ENCODE assay signal across 15 cellular contexts in genomic region chr10:77321868-77322267, GRCh38.
"Had no signal": no experiment of that assay in that cellular context is flagged by ENCODE, and none has a peak within 500 bp of the region (broad histone marks: within the 10 kb centered on the region; RNA-seq: fewer than 3 reads in every experiment).

No MANE protein-coding gene starts in this region.

- H3K4me1 ChIP-seq: heart right ventricle, lower lobe of right lung, spleen had no signal

- H3K9me3 ChIP-seq: gastrocnemius medialis, heart right ventricle, lower lobe of right lung, psoas muscle, spleen had no signal

- H3K27me3 ChIP-seq: gastrocnemius medialis, spleen had no signal

- ATAC-seq: activated T-helper 17 cell treated with anti-CD3 and anti-CD28 coated beads, Interleukin-2, amount 50 U/mL, for 72 hours; gastrocnemius medialis; heart right ventricle; left colon; lower lobe of right lung; psoas muscle; sciatic nerve had no signal

- H3K27ac ChIP-seq: epithelial cell of prostate, gastrocnemius medialis, heart right ventricle, lower lobe of right lung, psoas muscle, spleen, VCaP had no signal

- DNase-seq: activated CD4-positive, alpha-beta T cell treated with anti-CD3 and anti-CD28 coated beads for 1 hour; activated CD4-positive, alpha-beta T cell treated with anti-CD3 and anti-CD28 coated beads, Interleukin-2, amount 50 U/mL, for 4 hours; activated naive CD4-positive, alpha-beta T cell treated with Interleukin-2 at 50 U/mL for 16 hours; anterior cingulate cortex; gastrocnemius medialis; heart right ventricle; left colon; lower lobe of right lung; psoas muscle; spleen had no signal

- H3K36me3 ChIP-seq: gastrocnemius medialis, heart right ventricle, lower lobe of right lung, spleen had no signal

- H3K4me3 ChIP-seq: gastrocnemius medialis, heart right ventricle, lower lobe of right lung, psoas muscle, spleen had no signal

- FAIRE-seq: bronchial epithelial cell had no signal
